16 cellular contexts compared by ENCODE assay signal in the genomic region with DNA sequence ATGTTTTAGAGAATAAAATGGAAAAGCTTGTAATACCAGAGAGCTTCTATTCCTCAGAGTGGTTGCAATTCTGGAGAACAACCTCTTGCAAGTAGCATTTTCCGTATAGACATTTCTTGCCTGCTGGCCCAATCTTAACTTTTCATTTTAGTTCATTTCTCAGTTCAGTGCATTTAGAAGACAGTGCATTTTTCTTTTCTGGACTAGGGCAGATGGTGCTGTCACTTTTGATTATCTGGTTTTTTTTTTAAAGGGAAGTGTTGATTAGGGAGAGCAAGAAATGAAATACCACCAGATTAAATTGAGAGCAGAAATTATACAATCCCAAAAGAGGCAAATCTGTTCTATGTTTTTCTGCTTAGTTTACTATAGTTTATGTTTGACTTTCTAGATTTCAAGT.
DNase-seq lines count a peak whose midpoint lies in the region; ATAC-seq and TF ChIP-seq lines count a peak whose summit lies in the region.
"Had no signal": no experiment of that assay in that cellular context is flagged by ENCODE, and none has a peak within 500 bp of the region (broad histone marks: within the 10 kb centered on the region; RNA-seq: fewer than 3 reads in every experiment).

No MANE protein-coding gene starts in this region.

- POLR2A ChIA-PET in PC-9 (lab: Charles Lee; ENCODE audit: unreplicated experiment) = no interaction called here

- intact Hi-C loops in PC-9 (cut with micrococcal nuclease; ENCODE audit: unreplicated experiment) (no loop called here), esophagus squamous epithelium (cut with DNase I) (no loop called here)

- H3K9me3 Mint-ChIP-seq in effector memory CD8-positive, alpha-beta T cell = no peaks in the 10 kb centered on the region
- H3K9me3 Mint-ChIP-seq in osteocyte (ENCODE audit: unreplicated experiment) = no peaks in the 10 kb centered on the region
- no peaks in the 10 kb centered on the region for H3K9me3 Mint-ChIP-seq in T-helper 2 cell treated with Interferon-gamma antibody and Interleukin-4, amounts not matched to agents 5 μg/mL and 100 μg/mL, for 36 hours

- no TSS peak for BruUV-seq in PC-9 (replicated peaks; lab: Mats Ljungman, UMichigan)

- peaks cover 98% of the 10 kb centered on the region for H3K79me2 ChIP-seq in PC-9 (ENCODE audit: low read depth)

- H3K4me1 Mint-ChIP-seq in effector memory CD8-positive, alpha-beta T cell (ENCODE audit: low read depth in 2 of 2) = peaks cover 6 to 12% of the 10 kb centered on the region in 2 donors
- H3K4me1 Mint-ChIP-seq in osteocyte (ENCODE audit: unreplicated experiment) = peaks cover 45% of the 10 kb centered on the region
- no peaks in the 10 kb centered on the region for H3K4me1 Mint-ChIP-seq in T-helper 2 cell treated with Interferon-gamma antibody and Interleukin-4, amounts not matched to agents 5 μg/mL and 100 μg/mL, for 36 hours (ENCODE audit: low read depth)

- H3K9me3 ChIP-seq in PC-9 (ENCODE audit: insufficient read depth, low read depth) (no peaks in the 10 kb centered on the region), esophagus squamous epithelium (no peaks in the 10 kb centered on the region)
- H3K9me3 ChIP-seq: Peyer's patch had no signal

- TF ChIP-seq POLR2A in esophagus squamous epithelium (IDR thresholded peaks at IDR 0.05) = no peak

- peaks cover 71% of the 10 kb centered on the region for H3F3A ChIP-seq in PC-9 (ENCODE audit: insufficient read depth, low read depth)

- H3K4me3 ChIP-seq in PC-9 (no peak overlapping the region), esophagus squamous epithelium (no peak overlapping the region)
- H3K4me3 ChIP-seq: Peyer's patch had no signal

- in situ Hi-C loops in G401 (cut with HindIII; ENCODE audit: low sequenced_read_pairs) = no loop called here

- no peak overlapping the region for H3K4me3 Mint-ChIP-seq in effector memory CD8-positive, alpha-beta T cell
- no peak overlapping the region for H3K4me3 Mint-ChIP-seq in osteocyte (ENCODE audit: unreplicated experiment)
- H3K4me3 Mint-ChIP-seq in T-helper 2 cell treated with Interferon-gamma antibody and Interleukin-4, amounts not matched to agents 5 μg/mL and 100 μg/mL, for 36 hours = no peak overlapping the region

- peaks cover 74% of the 10 kb centered on the region for H3K36me3 ChIP-seq in PC-9 (ENCODE audit: low read depth)
- H3K36me3 ChIP-seq in esophagus squamous epithelium = no peaks in the 10 kb centered on the region
- H3K36me3 ChIP-seq: Peyer's patch had no signal

- DNase-seq in G401 (ENCODE audit: low spot score) (peak; percentile 79), PC-9 (no peak), osteocyte (ENCODE audit: extremely low spot score, unreplicated experiment) (no peak), esophagus squamous epithelium (lab: John Stamatoyannopoulos, UW) (no peak)
- DNase-seq in effector memory CD8-positive, alpha-beta T cell = no peak
- DNase-seq in T-helper 2 cell treated with Interferon-gamma antibody and Interleukin-4, amounts not matched to agents 5 μg/mL and 100 μg/mL, for 36 hours (ENCODE audit: low spot score) = no peak
- DNase-seq: ACHN, COR-L47, DMS153, EL, NCI-H1930, NCI-H748 treated with DMSO at 0.1 percent for 48 hours, Peyer's patch, Right ventricle myocardium superior had no signal

- peaks cover 17% of the 10 kb centered on the region for H4K20me1 ChIP-seq in PC-9 (ENCODE audit: insufficient read depth)

- no peak for ATAC-seq in effector memory CD8-positive, alpha-beta T cell (replicated peaks)
- ATAC-seq in GM18907 (IDR thresholded peaks at IDR 0.05; ENCODE audit: unreplicated experiment) = no peak
- ATAC-seq: HCT116 had no signal

- peak overlapping the region; percentile 17; the same call in 1 of the 2 replicates for H3K27ac ChIP-seq in PC-9
- no peak overlapping the region for H3K27ac ChIP-seq in esophagus squamous epithelium
- H3K27ac ChIP-seq: Peyer's patch had no signal

- H3K9me2 ChIP-seq in PC-9 (ENCODE audit: insufficient read depth) = no peaks in the 10 kb centered on the region

- H3K27me3 ChIP-seq in PC-9 (ENCODE audit: insufficient read depth, low read depth) = no peaks in the 10 kb centered on the region
- H3K27me3 ChIP-seq in esophagus squamous epithelium = no peaks in the 10 kb centered on the region
- H3K27me3 ChIP-seq: Peyer's patch had no signal

- H3K4me2 ChIP-seq in PC-9 = no peak overlapping the region

- 79 to 82% methylated on average over 1 of the region's 1 CpG for WGBS in esophagus squamous epithelium, 2 donors

- peaks cover 4% of the 10 kb centered on the region for H3K36me3 Mint-ChIP-seq in effector memory CD8-positive, alpha-beta T cell (ENCODE audit: insufficient read depth)
- H3K36me3 Mint-ChIP-seq in osteocyte (ENCODE audit: unreplicated experiment) = peaks cover 37% of the 10 kb centered on the region
- no peaks in the 10 kb centered on the region for H3K36me3 Mint-ChIP-seq in T-helper 2 cell treated with Interferon-gamma antibody and Interleukin-4, amounts not matched to agents 5 μg/mL and 100 μg/mL, for 36 hours (ENCODE audit: low read depth)

- H3K27ac Mint-ChIP-seq in effector memory CD8-positive, alpha-beta T cell = peak overlapping the region; percentile 34 to 64
- H3K27ac Mint-ChIP-seq in osteocyte (ENCODE audit: unreplicated experiment) = peak overlapping the region; percentile 23
- no peak overlapping the region for H3K27ac Mint-ChIP-seq in T-helper 2 cell treated with Interferon-gamma antibody and Interleukin-4, amounts not matched to agents 5 μg/mL and 100 μg/mL, for 36 hours

- TF ChIP-seq CTCF in PC-9 (conservative IDR thresholded peaks at IDR 0.05) (no peak), osteocyte (IDR thresholded peaks at IDR 0.05) (no peak), esophagus squamous epithelium (IDR thresholded peaks at IDR 0.05) (no peak)

- no peak overlapping the region for H2AFZ ChIP-seq in PC-9

- H3K4me1 ChIP-seq in PC-9 (replicated peaks; ENCODE audit: insufficient read depth) (peaks cover 47% of the 10 kb centered on the region), esophagus squamous epithelium (peaks cover 0 to 30% (median 12%) of the 10 kb centered on the region in 3 donors)
- H3K4me1 ChIP-seq: Peyer's patch had no signal

- CTCF ChIA-PET in PC-9 (lab: Charles Lee) = no interaction called here

- no peaks in the 10 kb centered on the region for H3K27me3 Mint-ChIP-seq in effector memory CD8-positive, alpha-beta T cell
- H3K27me3 Mint-ChIP-seq in osteocyte (ENCODE audit: unreplicated experiment) = no peaks in the 10 kb centered on the region
- no peaks in the 10 kb centered on the region for H3K27me3 Mint-ChIP-seq in T-helper 2 cell treated with Interferon-gamma antibody and Interleukin-4, amounts not matched to agents 5 μg/mL and 100 μg/mL, for 36 hours (ENCODE audit: low read depth)
